Comparison of ENCODE assay signal across 8 cellular contexts in genomic region chr15:77543159-77543882, GRCh38.
DNase-seq lines count a peak whose midpoint lies in the region; ATAC-seq and TF ChIP-seq lines count a peak whose summit lies in the region.

No MANE protein-coding gene starts in this region.

- H3K4me3 Mint-ChIP-seq in activated CD4-positive, alpha-beta T cell treated with anti-CD3 and anti-CD28 coated beads, Interleukin-2, amount 10 ng/mL, durations not matched to agents 24 days and 14 days: peak overlapping the region; percentile 79

- no peaks in the 10 kb centered on the region for H3K27me3 ChIP-seq in liver (ENCODE audit: control insufficient read depth in 4 of 4, insufficient read depth in 4 of 4, low read length in 3 of 4)

- peak; percentile 66 for ATAC-seq in HG03196 (IDR thresholded peaks at IDR 0.05; ENCODE audit: unreplicated experiment)

- DNase-seq in NCI-H2196 (lab: John Stamatoyannopoulos, UW; ENCODE audit: unreplicated experiment) (peak; percentile 24), NCI-H2196 treated with DMSO at 0.1 percent for 48 hours (lab: John Stamatoyannopoulos, UW; ENCODE audit: unreplicated experiment) (no peak), NCI-H524 (lab: John Stamatoyannopoulos, UW) (peak; percentile 75 to 90), coronary artery (ENCODE audit: low spot score) (peak; percentile 87)
- peak; percentile 93 for DNase-seq in activated CD4-positive, alpha-beta T cell treated with anti-CD3 and anti-CD28 coated beads, Interleukin-2, amount 10 ng/mL, durations not matched to agents 24 days and 14 days
- peak; percentile 62 for DNase-seq in stimulated activated CD4-positive, alpha-beta T cell treated with anti-CD3 and anti-CD28 coated beads, Interleukin-2, amount 100 ng/mL, for 4 hours (ENCODE audit: low read depth)

- H3K36me3 ChIP-seq in liver (ENCODE audit: control insufficient read depth in 4 of 4, insufficient read depth in 3 of 4, low read depth in 1 of 4, low read length in 3 of 4): no peaks in the 10 kb centered on the region

- no peaks in the 10 kb centered on the region for H3K9me3 ChIP-seq in liver (ENCODE audit: control insufficient read depth in 4 of 4, low read length in 3 of 4)

- peak; percentile 98 to 99 for TF ChIP-seq RAD21 in liver (IDR thresholded peaks at IDR 0.05)

- H3K27ac ChIP-seq in coronary artery: peak overlapping the region in 1 of 2 donors; percentile 39
- H3K27ac ChIP-seq in liver (ENCODE audit: low read depth in 1 of 2, low read length in 2 of 2): no peak overlapping the region

- peak overlapping the region; percentile 66 for H3K4me3 ChIP-seq in coronary artery
- H3K4me3 ChIP-seq in liver (ENCODE audit: low read depth in 1 of 3, low read length in 3 of 3): peak overlapping the region; percentile 20 to 50 (median 37)

- TF ChIP-seq CTCF in coronary artery (IDR thresholded peaks at IDR 0.05) (peak; percentile 99), liver (IDR thresholded peaks at IDR 0.05; ENCODE audit: low read depth, low read length, missing input control) (peak; percentile 97)

- intact Hi-C loops in activated CD4-positive, alpha-beta T cell treated with anti-CD3 and anti-CD28 coated beads, Interleukin-2, amount 10 ng/mL, durations not matched to agents 24 days and 14 days (cut with micrococcal nuclease): loop anchor here (1.0 kb wide), 2 partner anchors 357 to 424 kb away; no protein-coding TSS in a partner anchor

- H3K9me3 Mint-ChIP-seq in activated CD4-positive, alpha-beta T cell treated with anti-CD3 and anti-CD28 coated beads, Interleukin-2, amount 10 ng/mL, durations not matched to agents 24 days and 14 days: peaks cover 3% of the 10 kb centered on the region

- peaks cover 0 to 11% (median 5%) of the 10 kb centered on the region in 4 donors for H3K4me1 ChIP-seq in liver (ENCODE audit: control insufficient read depth in 4 of 4, insufficient read depth in 4 of 4, low read length in 3 of 4)

- WGBS in liver: 8% methylated on average over 32 of the region's 32 CpGs

- peak overlapping the region; percentile 33 to 50 for H3K9ac ChIP-seq in liver (ENCODE audit: low read depth in 1 of 2, low read length in 2 of 2)

- H3K4me1 Mint-ChIP-seq in activated CD4-positive, alpha-beta T cell treated with anti-CD3 and anti-CD28 coated beads, Interleukin-2, amount 10 ng/mL, durations not matched to agents 24 days and 14 days: peaks cover 9% of the 10 kb centered on the region

- peaks cover 9% of the 10 kb centered on the region for H3K27me3 Mint-ChIP-seq in activated CD4-positive, alpha-beta T cell treated with anti-CD3 and anti-CD28 coated beads, Interleukin-2, amount 10 ng/mL, durations not matched to agents 24 days and 14 days

- peak overlapping the region; percentile 42 for H3K27ac Mint-ChIP-seq in activated CD4-positive, alpha-beta T cell treated with anti-CD3 and anti-CD28 coated beads, Interleukin-2, amount 10 ng/mL, durations not matched to agents 24 days and 14 days

- no peaks in the 10 kb centered on the region for H3K36me3 Mint-ChIP-seq in activated CD4-positive, alpha-beta T cell treated with anti-CD3 and anti-CD28 coated beads, Interleukin-2, amount 10 ng/mL, durations not matched to agents 24 days and 14 days (ENCODE audit: low read depth)

TF ChIP-seq in liver, 16 proteins besides CTCF, POLR2A, EP300 and RAD21:
- TF ChIP-seq ATF3 (IDR thresholded peaks at IDR 0.05): no peak
- TF ChIP-seq MAX (IDR thresholded peaks at IDR 0.05): no peak
- no peak for TF ChIP-seq YY1 (IDR thresholded peaks at IDR 0.05)
- no peak for TF ChIP-seq ZBTB33 (IDR thresholded peaks at IDR 0.05)
- TF ChIP-seq JUND (IDR thresholded peaks at IDR 0.05): no peak
- TF ChIP-seq GABPA (IDR thresholded peaks at IDR 0.05 in 1 of 2, conservative IDR thresholded peaks at IDR 0.05 in 1 of 2): no peak
- TF ChIP-seq RXRA (IDR thresholded peaks at IDR 0.05): no peak
- TF ChIP-seq HNF4A (conservative IDR thresholded peaks at IDR 0.05): no peak
- TF ChIP-seq FOXA2 (IDR thresholded peaks at IDR 0.05): no peak
